In the genomic region with DNA sequence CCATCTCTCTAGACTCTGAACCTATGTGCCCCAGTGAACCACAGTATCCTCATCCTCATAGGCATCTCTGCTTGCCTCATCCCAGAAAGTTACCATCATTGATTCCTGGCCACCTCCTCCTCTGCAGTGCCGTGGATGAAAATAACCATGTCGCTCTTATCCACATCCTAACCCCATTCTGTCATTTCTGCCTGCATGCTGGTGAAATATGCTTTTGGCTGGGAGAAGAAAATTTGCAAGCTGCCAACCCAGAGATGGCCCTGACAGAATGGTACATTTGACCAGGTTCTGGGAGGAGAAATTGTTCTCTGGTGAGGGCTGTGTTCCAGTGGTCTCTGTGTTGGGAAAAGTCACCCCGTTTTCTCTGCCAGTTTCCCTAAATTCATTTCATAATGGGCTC, we compare ENCODE assay signal across 23 cellular contexts.
"Had no signal": no experiment of that assay in that cellular context is flagged by ENCODE, and none has a peak within 500 bp of the region (broad histone marks: within the 10 kb centered on the region; RNA-seq: fewer than 3 reads in every experiment).

No MANE protein-coding gene starts in this region.

- H3K4me1 ChIP-seq: colonic mucosa, esophagus muscularis mucosa, esophagus squamous epithelium, foreskin keratinocyte, gastrocnemius medialis, gastroesophageal sphincter had no signal

- H3K36me3 ChIP-seq: colonic mucosa, esophagus muscularis mucosa, esophagus squamous epithelium, gastrocnemius medialis, gastroesophageal sphincter, heart left ventricle, heart right ventricle had no signal

- H3K4me3 ChIP-seq: colonic mucosa, coronary artery, dorsolateral prefrontal cortex, esophagus muscularis mucosa, esophagus squamous epithelium, gastrocnemius medialis, gastroesophageal sphincter, heart left ventricle, heart right ventricle had no signal

- H3K27me3 ChIP-seq: colonic mucosa, esophagus muscularis mucosa, esophagus squamous epithelium, foreskin keratinocyte, gastrocnemius medialis, gastroesophageal sphincter, heart left ventricle, heart right ventricle had no signal

- DNase-seq: colonic mucosa; cortex of kidney; dermis blood vessel endothelial cell; effector CD4-positive, alpha-beta T cell; effector CD8-positive, alpha-beta T cell; effector memory CD4-positive, alpha-beta T cell; effector memory CD8-positive, alpha-beta T cell; endodermal cell; erythroblast; esophagus squamous epithelium; foreskin fibroblast; foreskin keratinocyte; foreskin melanocyte; gastrocnemius medialis; glutamatergic neuron; head of caudate nucleus; heart left ventricle; heart right ventricle had no signal

- H3K27ac ChIP-seq: colonic mucosa, coronary artery, dorsolateral prefrontal cortex, epithelial cell of prostate, esophagus muscularis mucosa, esophagus squamous epithelium, foreskin keratinocyte, gastrocnemius medialis, gastroesophageal sphincter, heart left ventricle, heart right ventricle had no signal

- H3K9me3 ChIP-seq: colonic mucosa, esophagus muscularis mucosa, esophagus squamous epithelium, gastrocnemius medialis, gastroesophageal sphincter, heart left ventricle, heart right ventricle had no signal
